1 cellular context compared by ENCODE assay signal in the genomic region with DNA sequence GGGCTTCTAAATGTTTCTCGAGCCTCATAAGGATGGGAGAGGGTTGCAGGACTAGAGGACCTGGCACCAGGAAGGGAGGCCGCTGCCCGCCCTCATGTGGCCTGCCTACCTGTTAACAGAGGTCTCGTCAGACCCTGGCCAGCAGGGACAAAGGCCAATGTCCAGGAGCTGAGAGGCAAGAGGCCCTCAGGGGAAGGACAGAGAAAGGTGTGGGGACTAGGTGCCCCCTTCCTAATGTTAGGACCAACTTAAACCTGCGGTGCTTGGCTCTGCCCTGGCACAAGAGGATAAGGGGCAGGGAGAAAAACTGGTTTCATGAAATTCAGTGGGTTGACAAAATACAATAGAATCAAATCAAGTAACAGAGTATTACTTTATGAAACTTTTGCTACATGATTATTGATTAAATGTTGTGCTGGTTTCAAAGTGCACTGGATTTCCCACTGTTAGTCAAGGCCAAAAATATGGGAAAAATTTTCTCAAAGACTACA.
TF ChIP-seq lines count a peak whose summit lies in the region.

No MANE protein-coding gene starts in this region.

TF ChIP-seq in HepG2, 621 proteins besides CTCF, POLR2A, EP300 and RAD21 (continued from another document and continues in another):
- TF ChIP-seq ZFP36L1 (CRISPR knock-in tag; IDR thresholded peaks at IDR 0.05) (0 out of 2 replicates have a peak, but pooled peaks have one; percentile 34), ZNF891 (CRISPR knock-in tag; IDR thresholded peaks at IDR 0.05) (no peak), ZIK1 (CRISPR knock-in tag; IDR thresholded peaks at IDR 0.05; ENCODE audit: borderline replicate concordance, low read depth) (no peak), ZBTB42 (CRISPR knock-in tag; IDR thresholded peaks at IDR 0.05) (no peak), HNF4A (CRISPR knock-in tag; IDR thresholded peaks at IDR 0.05) (peak; percentile 93), NCOA2 (CRISPR knock-in tag; IDR thresholded peaks at IDR 0.05) (no peak), ARNT2 (CRISPR knock-in tag; IDR thresholded peaks at IDR 0.05; ENCODE audit: low read depth) (no peak), CREBL2 (CRISPR knock-in tag; IDR thresholded peaks at IDR 0.05; ENCODE audit: borderline replicate concordance) (no peak), DR1 (CRISPR knock-in tag; IDR thresholded peaks at IDR 0.05) (no peak), MAFK (conservative IDR thresholded peaks at IDR 0.05 in 1 of 2, IDR thresholded peaks at IDR 0.05 in 1 of 2; ENCODE audit: low read length in 2 of 2) (no peak), REST (IDR thresholded peaks at IDR 0.05; ENCODE audit: borderline replicate concordance in 1 of 2, low read depth in 1 of 2, low read length in 2 of 2) (no peak), PAF1 (CRISPR knock-in tag; IDR thresholded peaks at IDR 0.05) (no peak), ZKSCAN5 (CRISPR knock-in tag; IDR thresholded peaks at IDR 0.05) (no peak), POLR2G (IDR thresholded peaks at IDR 0.05; ENCODE audit: low read depth, low read length) (no peak), FOXM1 (CRISPR knock-in tag; IDR thresholded peaks at IDR 0.05) (no peak), ZNF160 (CRISPR knock-in tag; IDR thresholded peaks at IDR 0.05) (no peak), ZNF674 (CRISPR knock-in tag; IDR thresholded peaks at IDR 0.05; ENCODE audit: low read depth) (no peak), NFE2 (CRISPR knock-in tag; IDR thresholded peaks at IDR 0.05) (no peak), RBAK (CRISPR knock-in tag; IDR thresholded peaks at IDR 0.05) (no peak), YY1 (IDR thresholded peaks at IDR 0.05; ENCODE audit: insufficient read depth, insufficient replicate concordance, low read depth, low read length) (no peak), KDM3A (CRISPR knock-in tag; IDR thresholded peaks at IDR 0.05; ENCODE audit: low read depth) (no peak), CAMTA2 (CRISPR knock-in tag; IDR thresholded peaks at IDR 0.05; ENCODE audit: borderline replicate concordance) (no peak), FIP1L1 (IDR thresholded peaks at IDR 0.05; ENCODE audit: borderline replicate concordance, insufficient read depth, low read depth, low read length) (no peak), ZNF292 (CRISPR knock-in tag; IDR thresholded peaks at IDR 0.05; ENCODE audit: borderline replicate concordance, low read depth) (no peak), KDM2A (CRISPR knock-in tag; IDR thresholded peaks at IDR 0.05; ENCODE audit: borderline replicate concordance, low read depth) (no peak), ZNF816 (CRISPR knock-in tag; IDR thresholded peaks at IDR 0.05; ENCODE audit: borderline replicate concordance) (no peak), ZNF362 (CRISPR knock-in tag; IDR thresholded peaks at IDR 0.05; ENCODE audit: borderline replicate concordance) (no peak), ZNF737 (CRISPR knock-in tag; IDR thresholded peaks at IDR 0.05; ENCODE audit: borderline replicate concordance) (no peak), KAT2B (IDR thresholded peaks at IDR 0.05; ENCODE audit: borderline replicate concordance, low read depth, low read length) (no peak), ZNF652 (CRISPR knock-in tag; IDR thresholded peaks at IDR 0.05; ENCODE audit: borderline replicate concordance, low read depth) (no peak), PPARG (CRISPR knock-in tag; conservative IDR thresholded peaks at IDR 0.05) (no peak), MYC (CRISPR knock-in tag; IDR thresholded peaks at IDR 0.05; ENCODE audit: borderline replicate concordance) (peak; percentile 34; the same call in 1 of the 2 replicates), ZNF839 (CRISPR knock-in tag; IDR thresholded peaks at IDR 0.05; ENCODE audit: borderline replicate concordance) (no peak), FOXA3 (CRISPR knock-in tag; IDR thresholded peaks at IDR 0.05) (no peak), USF2 (IDR thresholded peaks at IDR 0.05; ENCODE audit: low read depth, low read length) (no peak), USF2 (CRISPR knock-in tag; IDR thresholded peaks at IDR 0.05; ENCODE audit: borderline replicate concordance) (no peak), TOPORS (CRISPR knock-in tag; IDR thresholded peaks at IDR 0.05) (no peak), TAF1 (CRISPR knock-in tag; IDR thresholded peaks at IDR 0.05) (no peak), MLLT10 (CRISPR knock-in tag; IDR thresholded peaks at IDR 0.05) (no peak), SOX13 (IDR thresholded peaks at IDR 0.05) (no peak), SOX13 (CRISPR knock-in tag; conservative IDR thresholded peaks at IDR 0.05 in 1 of 2, IDR thresholded peaks at IDR 0.05 in 1 of 2) (0 out of 4 replicates have a peak, but pooled peaks of 1 of the 2 experiments have one; percentile 8), ZBTB10 (CRISPR knock-in tag; IDR thresholded peaks at IDR 0.05; ENCODE audit: borderline replicate concordance) (no peak), ZNF720 (CRISPR knock-in tag; IDR thresholded peaks at IDR 0.05) (no peak), ATF5 (CRISPR knock-in tag; IDR thresholded peaks at IDR 0.05; ENCODE audit: low read depth) (no peak), ZNF136 (CRISPR knock-in tag; IDR thresholded peaks at IDR 0.05; ENCODE audit: low read depth) (no peak)
- TF ChIP-seq, protein P1, sequence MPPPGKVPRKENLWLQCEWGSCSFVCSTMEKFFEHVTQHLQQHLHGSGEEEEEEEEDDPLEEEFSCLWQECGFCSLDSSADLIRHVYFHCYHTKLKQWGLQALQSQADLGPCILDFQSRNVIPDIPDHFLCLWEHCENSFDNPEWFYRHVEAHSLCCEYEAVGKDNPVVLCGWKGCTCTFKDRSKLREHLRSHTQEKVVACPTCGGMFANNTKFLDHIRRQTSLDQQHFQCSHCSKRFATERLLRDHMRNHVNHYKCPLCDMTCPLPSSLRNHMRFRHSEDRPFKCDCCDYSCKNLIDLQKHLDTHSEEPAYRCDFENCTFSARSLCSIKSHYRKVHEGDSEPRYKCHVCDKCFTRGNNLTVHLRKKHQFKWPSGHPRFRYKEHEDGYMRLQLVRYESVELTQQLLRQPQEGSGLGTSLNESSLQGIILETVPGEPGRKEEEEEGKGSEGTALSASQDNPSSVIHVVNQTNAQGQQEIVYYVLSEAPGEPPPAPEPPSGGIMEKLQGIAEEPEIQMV (CRISPR knock-in tag; IDR thresholded peaks at IDR 0.05; ENCODE audit: low read depth), result no peak
- TF ChIP-seq, protein P2, sequence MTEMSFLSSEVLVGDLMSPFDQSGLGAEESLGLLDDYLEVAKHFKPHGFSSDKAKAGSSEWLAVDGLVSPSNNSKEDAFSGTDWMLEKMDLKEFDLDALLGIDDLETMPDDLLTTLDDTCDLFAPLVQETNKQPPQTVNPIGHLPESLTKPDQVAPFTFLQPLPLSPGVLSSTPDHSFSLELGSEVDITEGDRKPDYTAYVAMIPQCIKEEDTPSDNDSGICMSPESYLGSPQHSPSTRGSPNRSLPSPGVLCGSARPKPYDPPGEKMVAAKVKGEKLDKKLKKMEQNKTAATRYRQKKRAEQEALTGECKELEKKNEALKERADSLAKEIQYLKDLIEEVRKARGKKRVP (CRISPR knock-in tag; IDR thresholded peaks at IDR 0.05), result no peak
- TF ChIP-seq, protein P3, sequence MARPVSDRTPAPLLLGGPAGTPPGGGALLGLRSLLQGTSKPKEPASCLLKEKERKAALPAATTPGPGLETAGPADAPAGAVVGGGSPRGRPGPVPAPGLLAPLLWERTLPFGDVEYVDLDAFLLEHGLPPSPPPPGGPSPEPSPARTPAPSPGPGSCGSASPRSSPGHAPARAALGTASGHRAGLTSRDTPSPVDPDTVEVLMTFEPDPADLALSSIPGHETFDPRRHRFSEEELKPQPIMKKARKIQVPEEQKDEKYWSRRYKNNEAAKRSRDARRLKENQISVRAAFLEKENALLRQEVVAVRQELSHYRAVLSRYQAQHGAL (CRISPR knock-in tag; IDR thresholded peaks at IDR 0.05; ENCODE audit: not compliant biosample characterization), result no peak
- TF ChIP-seq, protein P4, sequence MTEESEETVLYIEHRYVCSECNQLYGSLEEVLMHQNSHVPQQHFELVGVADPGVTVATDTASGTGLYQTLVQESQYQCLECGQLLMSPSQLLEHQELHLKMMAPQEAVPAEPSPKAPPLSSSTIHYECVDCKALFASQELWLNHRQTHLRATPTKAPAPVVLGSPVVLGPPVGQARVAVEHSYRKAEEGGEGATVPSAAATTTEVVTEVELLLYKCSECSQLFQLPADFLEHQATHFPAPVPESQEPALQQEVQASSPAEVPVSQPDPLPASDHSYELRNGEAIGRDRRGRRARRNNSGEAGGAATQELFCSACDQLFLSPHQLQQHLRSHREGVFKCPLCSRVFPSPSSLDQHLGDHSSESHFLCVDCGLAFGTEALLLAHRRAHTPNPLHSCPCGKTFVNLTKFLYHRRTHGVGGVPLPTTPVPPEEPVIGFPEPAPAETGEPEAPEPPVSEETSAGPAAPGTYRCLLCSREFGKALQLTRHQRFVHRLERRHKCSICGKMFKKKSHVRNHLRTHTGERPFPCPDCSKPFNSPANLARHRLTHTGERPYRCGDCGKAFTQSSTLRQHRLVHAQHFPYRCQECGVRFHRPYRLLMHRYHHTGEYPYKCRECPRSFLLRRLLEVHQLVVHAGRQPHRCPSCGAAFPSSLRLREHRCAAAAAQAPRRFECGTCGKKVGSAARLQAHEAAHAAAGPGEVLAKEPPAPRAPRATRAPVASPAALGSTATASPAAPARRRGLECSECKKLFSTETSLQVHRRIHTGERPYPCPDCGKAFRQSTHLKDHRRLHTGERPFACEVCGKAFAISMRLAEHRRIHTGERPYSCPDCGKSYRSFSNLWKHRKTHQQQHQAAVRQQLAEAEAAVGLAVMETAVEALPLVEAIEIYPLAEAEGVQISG (CRISPR knock-in tag; IDR thresholded peaks at IDR 0.05), result 0 out of 2 replicates have a peak, but pooled peaks have one; percentile 16
